Comparison of ENCODE assay signal across 11 cellular contexts in genomic region chr20:8144282-8145245, GRCh38. TPM values are rescaled to one million over a fixed set of nuclear protein-coding genes. Genes with fewer than 3 reads are reported as not detected.
DNase-seq lines count a peak whose midpoint lies in the region; ATAC-seq and TF ChIP-seq lines count a peak whose summit lies in the region.
"Had no signal": no experiment of that assay in that cellular context is flagged by ENCODE, and none has a peak within 500 bp of the region (broad histone marks: within the 10 kb centered on the region; RNA-seq: fewer than 3 reads in every experiment).

No MANE protein-coding gene starts in this region.

- H3K27me3 Mint-ChIP-seq in T-helper 17 cell, result no peaks in the 10 kb centered on the region

- peak; percentile 37 for ATAC-seq in T-helper 17 cell
- no peak for ATAC-seq in GM19328 (IDR thresholded peaks at IDR 0.05; ENCODE audit: unreplicated experiment)

- TF ChIP-seq CTCF in A673 (conservative IDR thresholded peaks at IDR 0.05; ENCODE audit: low read depth, low read length) (no peak), fibroblast of pulmonary artery (IDR thresholded peaks at IDR 0.05; ENCODE audit: low read length, missing control alignments) (no peak)

- H3K4me3 Mint-ChIP-seq in T-helper 17 cell, result peak overlapping the region; percentile 59

- H3K4me1 Mint-ChIP-seq in T-helper 17 cell, result peaks cover 31% of the 10 kb centered on the region

- H3K36me3 ChIP-seq in A673 (ENCODE audit: insufficient read depth, low read length, poor library complexity, severe bottlenecking) (no peaks in the 10 kb centered on the region), H7 (replicated peaks; ENCODE audit: control insufficient read depth, insufficient read depth, low read length) (no peaks in the 10 kb centered on the region)

- H3K27ac ChIP-seq in A673 (ENCODE audit: low read depth, low read length, poor library complexity, severe bottlenecking), result peak overlapping the region; percentile 89

- peak overlapping the region; percentile 81 for H3K27ac Mint-ChIP-seq in T-helper 17 cell

- H3K36me3 Mint-ChIP-seq in T-helper 17 cell (ENCODE audit: low read depth), result no peaks in the 10 kb centered on the region

- H3K4me3 ChIP-seq in A673 (ENCODE audit: low read depth, low read length, poor library complexity, severe bottlenecking) (peak overlapping the region; percentile 4), fibroblast of pulmonary artery (replicated peaks; ENCODE audit: low read depth, low read length) (no peak overlapping the region), H7 (ENCODE audit: insufficient read depth, low read depth, low read length) (no peak overlapping the region)

- H3K9me3 ChIP-seq in A673 (ENCODE audit: low read depth, low read length, poor library complexity, severe bottlenecking) (no peaks in the 10 kb centered on the region), T-helper 17 cell (ENCODE audit: control insufficient read depth, low read length, poor library complexity, severe bottlenecking) (no peaks in the 10 kb centered on the region)

- H3K27me3 ChIP-seq in A673 (replicated peaks; ENCODE audit: insufficient read depth, low read depth, low read length, poor library complexity), result no peaks in the 10 kb centered on the region
- no peaks in the 10 kb centered on the region for H3K27me3 ChIP-seq in H7 (ENCODE audit: control insufficient read depth, insufficient read depth, low read length)

- DNase-seq in A673 (ENCODE audit: low spot score) (peak; percentile 94), GM04504 (ENCODE audit: low read depth) (peak; percentile 82), T-helper 17 cell (no peak), fibroblast of pulmonary artery (ENCODE audit: low read depth) (peak; percentile 84), inferior parietal cortex (ENCODE audit: extremely low spot score) (no peak), H7 (no peak)
- DNase-seq in NK-92 treated with Interleukin-12 subunit alpha and Interleukin-12 subunit beta, amount 100 ng/mL, for 24 hours (lab: John Stamatoyannopoulos, UW), result no peak
- DNase-seq: activated CD4-positive, CD25-positive, alpha-beta regulatory T cell; NCI-H510A treated with DMSO at 0.1 percent for 48 hours; trophoblast cell had no signal

- peaks cover 45% of the 10 kb centered on the region for H3K4me1 ChIP-seq in A673 (ENCODE audit: insufficient read depth, low read length, poor library complexity, severe bottlenecking)

- CTCF ChIA-PET in A673 (lab: Charles Lee), result no interaction called here

- POLR2A ChIA-PET in A673 (lab: Charles Lee; ENCODE audit: low non-redundant PET), result no interaction called here

- BruUV-seq in A673 (replicated peaks; lab: Mats Ljungman, UMichigan), result no TSS peak

- intact Hi-C loops in A673 (cut with micrococcal nuclease; ENCODE audit: unreplicated experiment), result no loop called here

RNA-seq across cellular contexts. Expression of gene PLCB1, which starts 12.5 kb away (rescaled TPM):
- total RNA-seq in A673 (2021) (6.8 and 10.4 TPM in 2 replicates), T-helper 17 cell (10 to 100 TPM; 19.1 to 23.1 TPM)
- total RNA-seq in H7 (2014; rRNA removed; shearing (Covaris generic)), result 5.8 and 13.3 TPM in 2 replicates

Comparison
In these comparisons a context has a peak if more than half of its experiments do, and no peak if none do; other contexts are left out.
1. DNase-seq: peak in A673 (single experiment), GM04504 (single experiment) and fibroblast of pulmonary artery (single experiment); none in T-helper 17 cell (0 of 3), inferior parietal cortex (single experiment), H7 (single experiment) and NK-92 treated with Interleukin-12 subunit alpha and Interleukin-12 subunit beta, amount 100 ng/mL, for 24 hours (single experiment).